Comparison of ENCODE assay signal across 1 cellular context in genomic region chr16:6524501-6524900, GRCh38.
TF ChIP-seq lines count a peak whose summit lies in the region.

No MANE protein-coding gene starts in this region.

TF ChIP-seq in H1, 55 proteins besides CTCF, POLR2A, EP300 and RAD21 (continued from another document):
- TF ChIP-seq HDAC2 (IDR thresholded peaks at IDR 0.05; ENCODE audit: borderline replicate concordance in 1 of 2, low read depth in 2 of 2, low read length in 2 of 2) (no peak), FOSL1 (IDR thresholded peaks at IDR 0.05; ENCODE audit: insufficient read depth, low read depth, low read length) (no peak), RFX5 (IDR thresholded peaks at IDR 0.05; ENCODE audit: borderline replicate concordance, low read depth, low read length) (no peak), TEAD4 (IDR thresholded peaks at IDR 0.05; ENCODE audit: low read depth, low read length) (no peak)
TF ChIP-seq in H1: peak in this region for 0.
